ENCODE assay signal across 1 cellular context in genomic region chr22:35149149-35149548, GRCh38.
TF ChIP-seq lines count a peak whose summit lies in the region.

No MANE protein-coding gene starts in this region.

TF ChIP-seq in H1, 55 proteins besides CTCF, POLR2A, EP300 and RAD21 (continued from another document):
- TF ChIP-seq, protein P1, sequence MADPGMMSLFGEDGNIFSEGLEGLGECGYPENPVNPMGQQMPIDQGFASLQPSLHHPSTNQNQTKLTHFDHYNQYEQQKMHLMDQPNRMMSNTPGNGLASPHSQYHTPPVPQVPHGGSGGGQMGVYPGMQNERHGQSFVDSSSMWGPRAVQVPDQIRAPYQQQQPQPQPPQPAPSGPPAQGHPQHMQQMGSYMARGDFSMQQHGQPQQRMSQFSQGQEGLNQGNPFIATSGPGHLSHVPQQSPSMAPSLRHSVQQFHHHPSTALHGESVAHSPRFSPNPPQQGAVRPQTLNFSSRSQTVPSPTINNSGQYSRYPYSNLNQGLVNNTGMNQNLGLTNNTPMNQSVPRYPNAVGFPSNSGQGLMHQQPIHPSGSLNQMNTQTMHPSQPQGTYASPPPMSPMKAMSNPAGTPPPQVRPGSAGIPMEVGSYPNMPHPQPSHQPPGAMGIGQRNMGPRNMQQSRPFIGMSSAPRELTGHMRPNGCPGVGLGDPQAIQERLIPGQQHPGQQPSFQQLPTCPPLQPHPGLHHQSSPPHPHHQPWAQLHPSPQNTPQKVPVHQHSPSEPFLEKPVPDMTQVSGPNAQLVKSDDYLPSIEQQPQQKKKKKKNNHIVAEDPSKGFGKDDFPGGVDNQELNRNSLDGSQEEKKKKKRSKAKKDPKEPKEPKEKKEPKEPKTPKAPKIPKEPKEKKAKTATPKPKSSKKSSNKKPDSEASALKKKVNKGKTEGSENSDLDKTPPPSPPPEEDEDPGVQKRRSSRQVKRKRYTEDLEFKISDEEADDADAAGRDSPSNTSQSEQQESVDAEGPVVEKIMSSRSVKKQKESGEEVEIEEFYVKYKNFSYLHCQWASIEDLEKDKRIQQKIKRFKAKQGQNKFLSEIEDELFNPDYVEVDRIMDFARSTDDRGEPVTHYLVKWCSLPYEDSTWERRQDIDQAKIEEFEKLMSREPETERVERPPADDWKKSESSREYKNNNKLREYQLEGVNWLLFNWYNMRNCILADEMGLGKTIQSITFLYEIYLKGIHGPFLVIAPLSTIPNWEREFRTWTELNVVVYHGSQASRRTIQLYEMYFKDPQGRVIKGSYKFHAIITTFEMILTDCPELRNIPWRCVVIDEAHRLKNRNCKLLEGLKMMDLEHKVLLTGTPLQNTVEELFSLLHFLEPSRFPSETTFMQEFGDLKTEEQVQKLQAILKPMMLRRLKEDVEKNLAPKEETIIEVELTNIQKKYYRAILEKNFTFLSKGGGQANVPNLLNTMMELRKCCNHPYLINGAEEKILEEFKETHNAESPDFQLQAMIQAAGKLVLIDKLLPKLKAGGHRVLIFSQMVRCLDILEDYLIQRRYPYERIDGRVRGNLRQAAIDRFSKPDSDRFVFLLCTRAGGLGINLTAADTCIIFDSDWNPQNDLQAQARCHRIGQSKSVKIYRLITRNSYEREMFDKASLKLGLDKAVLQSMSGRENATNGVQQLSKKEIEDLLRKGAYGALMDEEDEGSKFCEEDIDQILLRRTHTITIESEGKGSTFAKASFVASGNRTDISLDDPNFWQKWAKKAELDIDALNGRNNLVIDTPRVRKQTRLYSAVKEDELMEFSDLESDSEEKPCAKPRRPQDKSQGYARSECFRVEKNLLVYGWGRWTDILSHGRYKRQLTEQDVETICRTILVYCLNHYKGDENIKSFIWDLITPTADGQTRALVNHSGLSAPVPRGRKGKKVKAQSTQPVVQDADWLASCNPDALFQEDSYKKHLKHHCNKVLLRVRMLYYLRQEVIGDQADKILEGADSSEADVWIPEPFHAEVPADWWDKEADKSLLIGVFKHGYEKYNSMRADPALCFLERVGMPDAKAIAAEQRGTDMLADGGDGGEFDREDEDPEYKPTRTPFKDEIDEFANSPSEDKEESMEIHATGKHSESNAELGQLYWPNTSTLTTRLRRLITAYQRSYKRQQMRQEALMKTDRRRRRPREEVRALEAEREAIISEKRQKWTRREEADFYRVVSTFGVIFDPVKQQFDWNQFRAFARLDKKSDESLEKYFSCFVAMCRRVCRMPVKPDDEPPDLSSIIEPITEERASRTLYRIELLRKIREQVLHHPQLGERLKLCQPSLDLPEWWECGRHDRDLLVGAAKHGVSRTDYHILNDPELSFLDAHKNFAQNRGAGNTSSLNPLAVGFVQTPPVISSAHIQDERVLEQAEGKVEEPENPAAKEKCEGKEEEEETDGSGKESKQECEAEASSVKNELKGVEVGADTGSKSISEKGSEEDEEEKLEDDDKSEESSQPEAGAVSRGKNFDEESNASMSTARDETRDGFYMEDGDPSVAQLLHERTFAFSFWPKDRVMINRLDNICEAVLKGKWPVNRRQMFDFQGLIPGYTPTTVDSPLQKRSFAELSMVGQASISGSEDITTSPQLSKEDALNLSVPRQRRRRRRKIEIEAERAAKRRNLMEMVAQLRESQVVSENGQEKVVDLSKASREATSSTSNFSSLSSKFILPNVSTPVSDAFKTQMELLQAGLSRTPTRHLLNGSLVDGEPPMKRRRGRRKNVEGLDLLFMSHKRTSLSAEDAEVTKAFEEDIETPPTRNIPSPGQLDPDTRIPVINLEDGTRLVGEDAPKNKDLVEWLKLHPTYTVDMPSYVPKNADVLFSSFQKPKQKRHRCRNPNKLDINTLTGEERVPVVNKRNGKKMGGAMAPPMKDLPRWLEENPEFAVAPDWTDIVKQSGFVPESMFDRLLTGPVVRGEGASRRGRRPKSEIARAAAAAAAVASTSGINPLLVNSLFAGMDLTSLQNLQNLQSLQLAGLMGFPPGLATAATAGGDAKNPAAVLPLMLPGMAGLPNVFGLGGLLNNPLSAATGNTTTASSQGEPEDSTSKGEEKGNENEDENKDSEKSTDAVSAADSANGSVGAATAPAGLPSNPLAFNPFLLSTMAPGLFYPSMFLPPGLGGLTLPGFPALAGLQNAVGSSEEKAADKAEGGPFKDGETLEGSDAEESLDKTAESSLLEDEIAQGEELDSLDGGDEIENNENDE (IDR thresholded peaks at IDR 0.05; ENCODE audit: insufficient replicate concordance, low read length), result no peak
- no peak for TF ChIP-seq ATF3 (IDR thresholded peaks at IDR 0.05; ENCODE audit: insufficient read depth, low read depth, low read length)
- no peak for TF ChIP-seq TAF7 (optimal IDR thresholded peaks at IDR 0.05; ENCODE audit: borderline replicate concordance, low read depth, low read length)
- no peak for TF ChIP-seq ZNF274 (IDR thresholded peaks at IDR 0.05; ENCODE audit: borderline replicate concordance, extremely low read depth, low read length)
- TF ChIP-seq ASH2L (IDR thresholded peaks at IDR 0.05; ENCODE audit: low read length), result no peak
- TF ChIP-seq POU5F1 (IDR thresholded peaks at IDR 0.05; ENCODE audit: low read depth, low read length), result no peak
- no peak for TF ChIP-seq POLR2AphosphoS5 (IDR thresholded peaks at IDR 0.05; ENCODE audit: low read depth, low read length)
- TF ChIP-seq JUND (IDR thresholded peaks at IDR 0.05; ENCODE audit: low read length), result no peak
- no peak for TF ChIP-seq TCF12 (IDR thresholded peaks at IDR 0.05; ENCODE audit: low read depth, low read length)
